8 cellular contexts compared by ENCODE assay signal in the genomic region with DNA sequence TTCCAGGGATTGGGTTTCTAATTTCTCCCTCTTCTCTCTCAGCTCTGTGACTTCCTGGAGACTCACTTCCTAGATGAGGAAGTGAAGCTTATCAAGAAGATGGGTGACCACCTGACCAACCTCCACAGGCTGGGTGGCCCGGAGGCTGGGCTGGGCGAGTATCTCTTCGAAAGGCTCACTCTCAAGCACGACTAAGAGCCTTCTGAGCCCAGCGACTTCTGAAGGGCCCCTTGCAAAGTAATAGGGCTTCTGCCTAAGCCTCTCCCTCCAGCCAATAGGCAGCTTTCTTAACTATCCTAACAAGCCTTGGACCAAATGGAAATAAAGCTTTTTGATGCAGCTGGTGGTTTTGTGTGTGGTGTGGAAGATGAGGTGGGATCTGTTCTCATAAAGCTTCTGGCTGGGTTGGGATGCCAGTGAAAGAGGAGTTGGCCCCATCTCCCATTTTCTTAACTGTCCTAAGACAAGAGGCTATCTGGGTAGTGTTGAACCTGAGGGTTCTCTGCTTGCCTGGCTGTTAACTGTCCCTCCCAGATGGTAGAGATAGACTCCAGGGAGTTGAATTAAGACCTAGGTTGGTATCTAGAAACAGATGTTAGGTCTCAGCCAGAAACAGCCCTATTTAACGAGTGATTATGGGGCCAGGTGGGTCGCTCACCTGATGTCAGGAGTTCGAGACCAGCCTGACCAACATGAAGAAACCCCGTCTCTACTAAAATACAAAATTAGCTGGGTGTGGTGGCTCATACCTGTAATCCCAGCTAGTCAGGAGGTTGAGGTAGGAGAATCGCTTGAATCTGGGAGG. TPM values are rescaled to one million over a fixed set of nuclear protein-coding genes. Genes with fewer than 3 reads are reported as not detected.
DNase-seq lines count a peak whose midpoint lies in the region; ATAC-seq and TF ChIP-seq lines count a peak whose summit lies in the region.

No MANE protein-coding gene starts in this region.

- H3K4me1 Mint-ChIP-seq in activated naive CD8-positive, alpha-beta T cell (ENCODE audit: low read depth), result peaks cover 48% of the 10 kb centered on the region

- ATAC-seq in left lung (no peak), GM21825 (IDR thresholded peaks at IDR 0.05; ENCODE audit: unreplicated experiment) (no peak)

- TF ChIP-seq CTCF in AG04449 (IDR thresholded peaks at IDR 0.05; ENCODE audit: insufficient read depth, low read length, missing control alignments), result no peak
- no peak for TF ChIP-seq CTCF in HL-60 (IDR thresholded peaks at IDR 0.05; ENCODE audit: insufficient read depth, low read length)
- TF ChIP-seq CTCF in left lung (IDR thresholded peaks at IDR 0.05), result no peak
- no peak for TF ChIP-seq CTCF in thyroid gland (IDR thresholded peaks at IDR 0.05)

- H3K36me3 ChIP-seq in left lung (peaks cover 2 to 53% of the 10 kb centered on the region in 2 donors), thyroid gland (peaks cover 15 to 17% of the 10 kb centered on the region in 2 donors)

- H3K4me1 ChIP-seq in left lung, result peaks cover 13 to 72% of the 10 kb centered on the region in 2 donors
- peaks cover 44 to 54% of the 10 kb centered on the region in 2 donors for H3K4me1 ChIP-seq in thyroid gland

- H3K27me3 ChIP-seq in HL-60 (ENCODE audit: insufficient read depth, poor library complexity, severe bottlenecking) (no peaks in the 10 kb centered on the region), left lung (no peaks in the 10 kb centered on the region), thyroid gland (no peaks in the 10 kb centered on the region)

- H3K9me3 ChIP-seq in left lung (no peaks in the 10 kb centered on the region), thyroid gland (no peaks in the 10 kb centered on the region)

- peak overlapping the region; percentile 99 for H3K4me3 Mint-ChIP-seq in activated naive CD8-positive, alpha-beta T cell

- no peak for TF ChIP-seq POLR2A in thyroid gland (IDR thresholded peaks at IDR 0.05)

- intact Hi-C loops in left lung (cut with DNase I) (no loop called here), thyroid gland (cut with DNase I) (no loop called here)

- no peaks in the 10 kb centered on the region for H3K9me3 Mint-ChIP-seq in activated naive CD8-positive, alpha-beta T cell (ENCODE audit: low read depth)

- no peaks in the 10 kb centered on the region for H3K27me3 Mint-ChIP-seq in activated naive CD8-positive, alpha-beta T cell

- POLR2A ChIA-PET in AG04449 (lab: Yijun Ruan, JAX), result interaction anchor here (0.8 to 7.5 kb wide), 18 partner anchors 10 to 333 kb away, joined by 3 to 119 read pairs (median 6); a partner anchor contains a TSS

- CTCF ChIA-PET in AG04449 (lab: Yijun Ruan, JAX), result interaction anchor here (1.1 to 8.9 kb wide), 7 partner anchors 10 to 178 kb away, joined by 4 to 141 read pairs (median 8); no protein-coding TSS in a partner anchor

- peak overlapping the region; percentile 99 for H3K27ac Mint-ChIP-seq in activated naive CD8-positive, alpha-beta T cell

- WGBS in thyroid gland, 2 donors, result 70 to 80% methylated on average over 10 of the region's 10 CpGs

- H3K4me3 ChIP-seq in AG04449 (ENCODE audit: low read depth, low read length) (peak overlapping the region; percentile 99), HL-60 (replicated peaks; ENCODE audit: insufficient read depth, low read length) (peak overlapping the region; percentile 75), left lung (peak overlapping the region; percentile 90 to 92), thyroid gland (replicated peaks in 1 of 3) (peak overlapping the region; percentile 45 to 100 (median 95))

- peaks cover 3% of the 10 kb centered on the region for H3K36me3 Mint-ChIP-seq in activated naive CD8-positive, alpha-beta T cell

- no peak for DNase-seq in AG04449 (ENCODE audit: low read depth, low spot score)
- DNase-seq in HL-60 (ENCODE audit: low read depth in 1 of 2, low spot score in 1 of 2), result peak in 1 of 2 experiments; percentile 64
- no peak for DNase-seq in left lung
- DNase-seq in thyroid gland, result peak; percentile 28 to 38
- DNase-seq in activated gamma-delta T cell treated with Interleukin-2 at 50 U/mL for 16 hours, result no peak
- no peak for DNase-seq in DMS153 (lab: John Stamatoyannopoulos, UW)

- H3K27ac ChIP-seq in HL-60 (replicated peaks) (peak overlapping the region; percentile 91), left lung (peak overlapping the region; percentile 96 to 97), thyroid gland (peak overlapping the region; percentile 91 to 97 (median 92))

RNA-seq across cellular contexts. Expression of a gene that starts 1.6 kb away (rescaled TPM):
- total RNA-seq in left lung (1,000 to 10,000 TPM; 8,739 to 9,329 TPM), thyroid gland (over 10,000 TPM in 1 of 4 donors, 1,000 to 10,000 TPM in 3; 5,748 to 12,335 (median 7,175) TPM)

RNA-seq across cellular contexts. Expression of a gene that starts 12.1 kb away (rescaled TPM):
- total RNA-seq in left lung (100 to 1,000 TPM; 130 to 141 TPM), thyroid gland (10 to 100 TPM; 28.2 to 74.4 (median 41.2) TPM)

RNA-seq across cellular contexts. Expression of a gene that starts 26.4 kb away (rescaled TPM):
- total RNA-seq in left lung (10 to 100 TPM; 42.5 to 49.0 TPM), thyroid gland (10 to 100 TPM; 17.9 to 33.2 (median 23.9) TPM)

RNA-seq across cellular contexts. Expression of a gene that starts 26.9 kb away (rescaled TPM):
- total RNA-seq in left lung (10 to 100 TPM; 46.6 to 66.6 TPM), thyroid gland (100 to 1,000 TPM in 3 of 4 donors, 10 to 100 TPM in 1; 80.5 to 131 (median 118) TPM)

RNA-seq across cellular contexts. Expression of a gene that starts 33.2 kb away (rescaled TPM):
- total RNA-seq in left lung (1 to 10 TPM; 3.3 to 4.1 TPM), thyroid gland (not detected)

Comparison
In these comparisons a context has a peak if more than half of its experiments do, and no peak if none do; other contexts are left out.
1. DNase-seq: peak in thyroid gland (2 of 2); none in AG04449 (single experiment), left lung (0 of 2), activated gamma-delta T cell treated with Interleukin-2 at 50 U/mL for 16 hours (single experiment) and DMS153 (single experiment).
2. Peak in every context shown above with its lines, with median percentiles within 50 percentile points of each other: H3K4me3 ChIP-seq and H3K27ac ChIP-seq.